ENCODE assay signal across 28 cellular contexts in genomic region chr20:57638173-57638894, GRCh38. TPM values are rescaled to one million over a fixed set of nuclear protein-coding genes. Genes with fewer than 3 reads are reported as not detected.
A peak's percentile ranks its signal among the peaks of the same experiment; 100 is the strongest.
DNase-seq lines count a peak whose midpoint lies in the region; ATAC-seq and TF ChIP-seq lines count a peak whose summit lies in the region.
"Had no signal": no experiment of that assay in that cellular context is flagged by ENCODE, and none has a peak within 500 bp of the region (broad histone marks: within the 10 kb centered on the region; RNA-seq: fewer than 3 reads in every experiment).

No MANE protein-coding gene starts in this region.

- peaks cover 12% of the 10 kb centered on the region for H3K4me1 Mint-ChIP-seq in CD4-positive, alpha-beta T cell (ENCODE audit: low read depth)
- no peaks in the 10 kb centered on the region for H3K4me1 Mint-ChIP-seq in mesothelial cell of epicardium

- peaks cover 14% of the 10 kb centered on the region for H3K9me3 Mint-ChIP-seq in CD4-positive, alpha-beta T cell
- H3K9me3 Mint-ChIP-seq in mesothelial cell of epicardium, result peaks cover 45% of the 10 kb centered on the region

- intact Hi-C loops in CD4-positive, alpha-beta T cell (cut with DNase I, micrococcal nuclease), result no loop called here

- H3K9me3 ChIP-seq in CD4-positive, alpha-beta T cell (ENCODE audit: control insufficient read depth, low read length), result peaks cover 14% of the 10 kb centered on the region

- H3K27me3 ChIP-seq in CD4-positive, alpha-beta T cell (ENCODE audit: control insufficient read depth, insufficient read depth, low read length), result no peaks in the 10 kb centered on the region
- H3K27me3 ChIP-seq: adrenal gland; BLaER1 treated with 17β-estradiol and CSF1 and Interleukin-3, amounts not matched to agents 10 nM and 100 nM; esophagus muscularis mucosa had no signal

- H3K27ac ChIP-seq in CD4-positive, alpha-beta T cell (ENCODE audit: low read depth, low read length), result no peak overlapping the region
- H3K27ac ChIP-seq: adrenal gland; BLaER1 treated with 17β-estradiol and CSF1 and Interleukin-3, amounts not matched to agents 10 nM and 100 nM; coronary artery; esophagus muscularis mucosa; gastroesophageal sphincter; SK-N-MC; skin epidermis had no signal

- H3K4me3 Mint-ChIP-seq in CD4-positive, alpha-beta T cell, result no peak overlapping the region
- no peak overlapping the region for H3K4me3 Mint-ChIP-seq in mesothelial cell of epicardium
- H3K4me3 Mint-ChIP-seq: activated T-cell treated with anti-CD3 and anti-CD28 coated beads, Interleukin-2, amount 50 U/mL, for 72 hours; effector memory CD8-positive, alpha-beta T cell; memory B cell; naive thymus-derived CD4-positive, alpha-beta T cell; T-helper 17 cell had no signal

- CTCF ChIA-PET in CD4-positive, alpha-beta T cell (lab: Charles Lee), result no interaction called here

- DNase-seq in H4 (ENCODE audit: low spot score), result peak; percentile 28
- peak; percentile 50 for DNase-seq in amniotic epithelial cell (ENCODE audit: low read depth)
- DNase-seq in islet precursor cell, result peak; percentile 29
- DNase-seq in renal cortical epithelial cell (ENCODE audit: low read depth), result peak; percentile 94
- DNase-seq in CD4-positive, alpha-beta T cell, result no peak
- no peak for DNase-seq in mesothelial cell of epicardium (ENCODE audit: low spot score in 2 of 2, unreplicated experiment in 2 of 2)
- no peak for DNase-seq in COR-L47 (lab: John Stamatoyannopoulos, UW)
- DNase-seq: activated CD4-positive, alpha-beta T cell treated with anti-CD3 and anti-CD28 coated beads for 48 hours; activated naive CD4-positive, alpha-beta T cell treated with Interleukin-2 at 50 U/mL for 16 hours; activated T-cell treated with anti-CD3 and anti-CD28 coated beads, Interleukin-2, amount 50 U/mL, for 72 hours; Calu3; effector memory CD8-positive, alpha-beta T cell; naive thymus-derived CD4-positive, alpha-beta T cell; NCI-H1436; NCI-H526 treated with DMSO at 0.1 percent for 48 hours; nucleus accumbens; stimulated activated CD4-positive, alpha-beta T cell treated with anti-CD3 and anti-CD28 coated beads, Interleukin-2, amount 100 ng/mL, for 24 hours; substantia nigra; T-helper 17 cell had no signal

- peaks cover 12% of the 10 kb centered on the region for H3K36me3 Mint-ChIP-seq in CD4-positive, alpha-beta T cell (ENCODE audit: low read depth)
- peaks cover 3% of the 10 kb centered on the region for H3K36me3 Mint-ChIP-seq in mesothelial cell of epicardium

- POLR2A ChIA-PET in CD4-positive, alpha-beta T cell (lab: Charles Lee), result no interaction called here

- ATAC-seq in CD4-positive, alpha-beta T cell (ENCODE audit: poor library complexity), result no peak
- ATAC-seq: activated T-cell treated with anti-CD3 and anti-CD28 coated beads, Interleukin-2, amount 50 U/mL, for 72 hours; effector memory CD8-positive, alpha-beta T cell; gastroesophageal sphincter; naive thymus-derived CD4-positive, alpha-beta T cell; T-helper 17 cell had no signal

- TF ChIP-seq CTCF in CD4-positive, alpha-beta T cell (IDR thresholded peaks at IDR 0.05), result no peak
- no peak for TF ChIP-seq CTCF in mesothelial cell of epicardium (IDR thresholded peaks at IDR 0.05; ENCODE audit: unreplicated experiment)

- no peak overlapping the region for H3K27ac Mint-ChIP-seq in CD4-positive, alpha-beta T cell
- H3K27ac Mint-ChIP-seq in mesothelial cell of epicardium, result no peak overlapping the region
- H3K27ac Mint-ChIP-seq: activated T-cell treated with anti-CD3 and anti-CD28 coated beads, Interleukin-2, amount 50 U/mL, for 72 hours; effector memory CD8-positive, alpha-beta T cell; memory B cell; naive thymus-derived CD4-positive, alpha-beta T cell; T-helper 17 cell had no signal

- H3K27me3 Mint-ChIP-seq in CD4-positive, alpha-beta T cell, result no peaks in the 10 kb centered on the region
- H3K27me3 Mint-ChIP-seq in mesothelial cell of epicardium (ENCODE audit: low read depth), result peaks cover 45% of the 10 kb centered on the region
- H3K27me3 Mint-ChIP-seq: T-helper 17 cell had no signal

RNA-seq across cellular contexts. Expression of gene ZBP1, which starts 18.1 kb away (rescaled TPM):
- total RNA-seq in H4 (2014; rRNA removed; shearing (Covaris generic)), result not detected in 2 replicates
- total RNA-seq in renal cortical epithelial cell (0.35 TPM in 1 of 2 replicates, not detected in the other), mesothelial cell of epicardium (not detected in 3 replicates)
- total RNA-seq in CD4-positive, alpha-beta T cell, result 10 to 100 TPM; 39.0 to 40.1 TPM
- total RNA-seq: bronchial epithelial cell had no signal

Comparison
In these comparisons a context has a peak if more than half of its experiments do, and no peak if none do; other contexts are left out.
1. DNase-seq: peak in H4 (single experiment), amniotic epithelial cell (single experiment), islet precursor cell (single experiment) and renal cortical epithelial cell (single experiment); none in CD4-positive, alpha-beta T cell (0 of 10), mesothelial cell of epicardium (0 of 2) and COR-L47 (single experiment).
2. RNA of gene ZBP1, which starts 18.1 kb away (total RNA-seq): 39.0 to 40.1 TPM in CD4-positive, alpha-beta T cell; not detected in mesothelial cell of epicardium, not detected in H4 and 0.35 TPM in renal cortical epithelial cell; every median in the first group is over 10 times any median in the second.